In the genomic region with DNA sequence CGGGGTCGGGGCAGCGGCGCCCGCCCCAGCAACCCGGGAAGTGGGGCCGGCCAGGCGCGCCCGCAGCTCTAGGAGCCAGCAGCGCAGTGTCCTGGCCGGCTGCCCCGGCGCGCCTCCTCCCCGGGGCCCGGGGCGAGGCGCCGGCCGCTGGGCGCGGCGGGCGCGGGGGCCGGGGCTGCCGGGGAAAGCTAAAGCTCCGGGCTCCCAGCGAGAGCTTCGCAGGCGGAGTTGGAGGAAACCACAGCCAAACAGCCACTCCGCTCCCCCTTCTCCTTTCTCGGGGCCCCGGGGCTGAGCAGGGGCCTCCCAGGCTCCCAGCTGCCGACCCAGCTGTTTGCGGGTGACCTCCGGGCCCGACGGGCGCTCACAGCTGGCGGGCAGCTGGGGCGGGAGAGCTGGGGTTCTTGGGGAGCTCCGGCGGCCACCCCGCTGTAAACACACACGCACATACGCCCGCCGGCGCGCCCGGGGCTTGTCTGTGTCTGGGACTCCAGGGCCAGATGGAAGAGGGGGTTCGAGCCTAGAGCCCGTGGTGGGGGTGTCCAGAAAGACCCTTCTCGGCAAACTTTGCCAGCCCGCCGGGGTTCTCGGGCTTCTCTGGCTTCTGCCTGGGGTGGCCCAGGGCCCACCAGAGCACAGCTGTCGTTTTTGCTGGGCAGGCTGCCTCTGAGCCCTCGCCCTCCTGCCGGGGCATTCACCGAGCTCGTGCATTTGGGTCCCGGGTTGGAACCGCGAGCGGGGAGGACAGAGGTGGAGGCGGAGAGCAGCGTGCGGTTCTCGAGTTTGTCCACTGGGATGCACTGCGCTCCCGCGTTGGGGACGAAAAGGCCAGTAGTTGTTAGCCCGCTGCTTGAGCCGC, we compare ENCODE assay signal across 9 cellular contexts. TPM values are rescaled to one million over a fixed set of nuclear protein-coding genes. Genes with fewer than 3 reads are reported as not detected.
DNase-seq lines count a peak whose midpoint lies in the region; ATAC-seq and TF ChIP-seq lines count a peak whose summit lies in the region.
"Had no signal": no experiment of that assay in that cellular context is flagged by ENCODE, and none has a peak within 500 bp of the region (broad histone marks: within the 10 kb centered on the region; RNA-seq: fewer than 3 reads in every experiment).

No MANE protein-coding gene starts in this region.

- in situ Hi-C loops in GM23248 (cut with MboI), result loop anchor here (25.0 kb wide), 1 partner anchor 1256 kb away; no protein-coding TSS in a partner anchor

- no peaks in the 10 kb centered on the region for H3K9me3 Mint-ChIP-seq in activated T-helper 1 cell treated with anti-CD3 and anti-CD28 coated beads, Interleukin-12 subunit alpha, Interleukin-12 subunit beta, Interleukin-2, Interleukin-4 antibody, amounts not matched to agents 30 ng/mL and 10 ng/mL and 1 ng/mL, durations not matched to agents 14 hours and 24 hours and 36 hours
- H3K9me3 Mint-ChIP-seq: IgD-negative memory B cell had no signal

- intact Hi-C loops in heart right ventricle (cut with DNase I), result loop anchor here in 9 of 10 donors (5.0 to 10.0 kb wide), 5 partner anchors 741 to 1259 kb away; no protein-coding TSS in a partner anchor
- intact Hi-C loops in activated T-helper 1 cell treated with anti-CD3 and anti-CD28 coated beads, Interleukin-12 subunit alpha, Interleukin-12 subunit beta, Interleukin-2, Interleukin-4 antibody, amounts not matched to agents 30 ng/mL and 10 ng/mL and 1 ng/mL, durations not matched to agents 14 hours and 24 hours and 36 hours (cut with micrococcal nuclease), result no loop called here

- no peak overlapping the region for H3K27ac Mint-ChIP-seq in activated T-helper 1 cell treated with anti-CD3 and anti-CD28 coated beads, Interleukin-12 subunit alpha, Interleukin-12 subunit beta, Interleukin-2, Interleukin-4 antibody, amounts not matched to agents 30 ng/mL and 10 ng/mL and 1 ng/mL, durations not matched to agents 14 hours and 24 hours and 36 hours
- H3K27ac Mint-ChIP-seq: IgD-negative memory B cell had no signal

- no peaks in the 10 kb centered on the region for H3F3A ChIP-seq in GM23248 (ENCODE audit: insufficient read depth)

- H3K79me2 ChIP-seq in GM23248 (ENCODE audit: insufficient read depth), result no peaks in the 10 kb centered on the region

- DNase-seq in BE2C, result peak; percentile 38
- DNase-seq in GM23248, result peak; percentile 56
- peak; percentile 79 for DNase-seq in WERI-Rb-1
- DNase-seq in heart right ventricle, result peak; percentile 39 to 52
- peak; percentile 38 for DNase-seq in renal cortical epithelial cell (ENCODE audit: low read depth)
- no peak for DNase-seq in activated T-helper 1 cell treated with anti-CD3 and anti-CD28 coated beads, Interleukin-12 subunit alpha, Interleukin-12 subunit beta, Interleukin-2, Interleukin-4 antibody, amounts not matched to agents 30 ng/mL and 10 ng/mL and 1 ng/mL, durations not matched to agents 14 hours and 24 hours and 36 hours (ENCODE audit: low spot score)
- DNase-seq in DMS53 (lab: John Stamatoyannopoulos, UW), result no peak

- H3K36me3 Mint-ChIP-seq in activated T-helper 1 cell treated with anti-CD3 and anti-CD28 coated beads, Interleukin-12 subunit alpha, Interleukin-12 subunit beta, Interleukin-2, Interleukin-4 antibody, amounts not matched to agents 30 ng/mL and 10 ng/mL and 1 ng/mL, durations not matched to agents 14 hours and 24 hours and 36 hours (ENCODE audit: low read depth), result no peaks in the 10 kb centered on the region

- H3K9me3 ChIP-seq in BE2C, result no peaks in the 10 kb centered on the region
- H3K9me3 ChIP-seq in GM23248 (ENCODE audit: low read depth), result no peaks in the 10 kb centered on the region
- no peaks in the 10 kb centered on the region for H3K9me3 ChIP-seq in WERI-Rb-1 (ENCODE audit: severe bottlenecking)
- no peaks in the 10 kb centered on the region for H3K9me3 ChIP-seq in heart right ventricle

- TF ChIP-seq CTCF in BE2C (IDR thresholded peaks at IDR 0.05; ENCODE audit: low read depth, low read length) (peak; percentile 50), WERI-Rb-1 (IDR thresholded peaks at IDR 0.05; ENCODE audit: low read depth, low read length) (peak; percentile 94), heart right ventricle (IDR thresholded peaks at IDR 0.05) (peak; percentile 26 to 73 (median 59))

- no peaks in the 10 kb centered on the region for H4K20me1 ChIP-seq in GM23248 (ENCODE audit: insufficient read depth)

- H3K4me2 ChIP-seq in GM23248 (ENCODE audit: unreplicated experiment), result no peak overlapping the region

- H3K4me1 ChIP-seq in BE2C, result no peaks in the 10 kb centered on the region
- H3K4me1 ChIP-seq in GM23248 (ENCODE audit: insufficient read depth), result no peaks in the 10 kb centered on the region
- peaks cover 3 to 26% (median 8%) of the 10 kb centered on the region in 9 donors for H3K4me1 ChIP-seq in heart right ventricle

- no peak overlapping the region for H3K9ac ChIP-seq in GM23248

- H3K4me3 ChIP-seq in BE2C (ENCODE audit: low read depth, low read length) (no peak overlapping the region), GM23248 (no peak overlapping the region), WERI-Rb-1 (ENCODE audit: low read depth, low read length) (peak overlapping the region; percentile 36; the same call in 1 of the 2 replicates), heart right ventricle (peak overlapping the region in 6 of 10 donors; percentile 25 to 40 (median 38))

- H3K27me3 ChIP-seq in BE2C, result peaks cover 39% of the 10 kb centered on the region
- H3K27me3 ChIP-seq in GM23248 (replicated peaks; ENCODE audit: insufficient read depth), result peaks cover 21% of the 10 kb centered on the region
- peaks cover 87% of the 10 kb centered on the region for H3K27me3 ChIP-seq in WERI-Rb-1 (ENCODE audit: insufficient read depth, low read depth, severe bottlenecking)
- peaks cover 19 to 96% (median 92%) of the 10 kb centered on the region in 7 donors for H3K27me3 ChIP-seq in heart right ventricle

- H3K27ac ChIP-seq in GM23248 (no peak overlapping the region), WERI-Rb-1 (no peak overlapping the region), heart right ventricle (no peak overlapping the region)

- H3K9me2 ChIP-seq in GM23248 (ENCODE audit: insufficient read depth), result no peaks in the 10 kb centered on the region

- ATAC-seq in heart right ventricle, result peak; percentile 52 to 79 (median 73)
- ATAC-seq in GM21825 (IDR thresholded peaks at IDR 0.05; ENCODE audit: unreplicated experiment), result no peak

- H3K36me3 ChIP-seq in BE2C (no peaks in the 10 kb centered on the region), GM23248 (ENCODE audit: low read depth) (no peaks in the 10 kb centered on the region), WERI-Rb-1 (no peaks in the 10 kb centered on the region), heart right ventricle (no peaks in the 10 kb centered on the region)

- H2AFZ ChIP-seq in GM23248, result no peak overlapping the region

- H3K4me3 Mint-ChIP-seq in activated T-helper 1 cell treated with anti-CD3 and anti-CD28 coated beads, Interleukin-12 subunit alpha, Interleukin-12 subunit beta, Interleukin-2, Interleukin-4 antibody, amounts not matched to agents 30 ng/mL and 10 ng/mL and 1 ng/mL, durations not matched to agents 14 hours and 24 hours and 36 hours, result no peak overlapping the region
- H3K4me3 Mint-ChIP-seq: IgD-negative memory B cell had no signal

- WGBS in GM23248 (ENCODE audit: low coverage in 1 of 2, low lambda C conversion rate in 2 of 2, missing lambda C conversion rate in 2 of 2), 2 experiments, result 1 to 3% methylated on average over 40 to 53 of the region's 78 CpGs
- 1% methylated on average over 75 to 78 of the region's 78 CpGs for WGBS in heart right ventricle, 2 donors

- no peaks in the 10 kb centered on the region for H3K4me1 Mint-ChIP-seq in activated T-helper 1 cell treated with anti-CD3 and anti-CD28 coated beads, Interleukin-12 subunit alpha, Interleukin-12 subunit beta, Interleukin-2, Interleukin-4 antibody, amounts not matched to agents 30 ng/mL and 10 ng/mL and 1 ng/mL, durations not matched to agents 14 hours and 24 hours and 36 hours (ENCODE audit: low read depth)

- H3K27me3 Mint-ChIP-seq in activated T-helper 1 cell treated with anti-CD3 and anti-CD28 coated beads, Interleukin-12 subunit alpha, Interleukin-12 subunit beta, Interleukin-2, Interleukin-4 antibody, amounts not matched to agents 30 ng/mL and 10 ng/mL and 1 ng/mL, durations not matched to agents 14 hours and 24 hours and 36 hours (ENCODE audit: insufficient read depth), result peaks cover 44% of the 10 kb centered on the region

RNA-seq across cellular contexts. Expression of a gene that starts 1.5 kb away (rescaled TPM):
- not detected for polyA plus RNA-seq in BE2C (2012; ENCODE audit: insufficient read depth, insufficient read length, low read depth)
- under 0.01 and 0.86 TPM in 2 replicates for total RNA-seq in GM23248 (2014; rRNA removed; shearing (Covaris generic))
- 0.03 TPM in 1 of 2 replicates, not detected in the other for polyA plus RNA-seq in GM23248 (2016; fragmentation: Nextera tagmentation; extraction: Ambion mirVana)
- total RNA-seq in heart right ventricle, result under 1 TPM in 8 of 10 donors, not detected in 2; 0.02 to 0.94 (median 0.11) TPM
- under 1 TPM in 1 of 2 donors, not detected in 1; 0.06 TPM for polyA plus RNA-seq in heart right ventricle
- 10.6 and 12.2 TPM in 2 replicates for total RNA-seq in renal cortical epithelial cell
- not detected in 2 replicates for total RNA-seq in activated T-helper 1 cell treated with anti-CD3 and anti-CD28 coated beads, Interleukin-12 subunit alpha, Interleukin-12 subunit beta, Interleukin-2, Interleukin-4 antibody, amounts not matched to agents 30 ng/mL and 10 ng/mL and 1 ng/mL, durations not matched to agents 14 hours and 24 hours and 36 hours
- polyA plus RNA-seq: IgD-negative memory B cell had no signal

Comparison
In these comparisons a context has a peak if more than half of its experiments do, and no peak if none do; other contexts are left out.
1. DNase-seq: peak in BE2C (single experiment), GM23248 (single experiment), WERI-Rb-1 (single experiment), heart right ventricle (2 of 2) and renal cortical epithelial cell (single experiment); none in activated T-helper 1 cell treated with anti-CD3 and anti-CD28 coated beads, Interleukin-12 subunit alpha, Interleukin-12 subunit beta, Interleukin-2, Interleukin-4 antibody, amounts not matched to agents 30 ng/mL and 10 ng/mL and 1 ng/mL, durations not matched to agents 14 hours and 24 hours and 36 hours (single experiment) and DMS53 (single experiment).
2. H3K4me3 ChIP-seq: peak in WERI-Rb-1 (single experiment) and heart right ventricle (6 of 10); none in BE2C (single experiment) and GM23248 (single experiment).
3. Peak in every context shown above with its lines, with median percentiles within 50 percentile points of each other: CTCF ChIP-seq.